In genomic region chr12:123937707-123938600, GRCh38 we compare ENCODE assay signal across 9 cellular contexts. TPM values are rescaled to one million over a fixed set of nuclear protein-coding genes. Genes with fewer than 3 reads are reported as not detected.
DNase-seq lines count a peak whose midpoint lies in the region; ATAC-seq and TF ChIP-seq lines count a peak whose summit lies in the region.
"Had no signal": no experiment of that assay in that cellular context is flagged by ENCODE, and none has a peak within 500 bp of the region (broad histone marks: within the 10 kb centered on the region; RNA-seq: fewer than 3 reads in every experiment).

No MANE protein-coding gene starts in this region.

- no peaks in the 10 kb centered on the region for H3K9me3 Mint-ChIP-seq in CD8-positive, alpha-beta T cell
- no peaks in the 10 kb centered on the region for H3K9me3 Mint-ChIP-seq in activated B cell treated with CpG ODN at 0.5 μM for 24 hours

- H3K27ac Mint-ChIP-seq in CD8-positive, alpha-beta T cell: peak overlapping the region; percentile 84
- peak overlapping the region; percentile 5 for H3K27ac Mint-ChIP-seq in activated B cell treated with CpG ODN at 0.5 μM for 24 hours

- no peak for TF ChIP-seq CTCF in CD8-positive, alpha-beta T cell (IDR thresholded peaks at IDR 0.05)
- TF ChIP-seq CTCF in activated B cell treated with CpG ODN at 0.5 μM for 24 hours (IDR thresholded peaks at IDR 0.05) (no peak), retinal pigment epithelial cell (conservative IDR thresholded peaks at IDR 0.05; ENCODE audit: low read depth, low read length) (no peak), SK-N-SH (IDR thresholded peaks at IDR 0.05) (no peak)

- CTCF ChIA-PET in CD8-positive, alpha-beta T cell (lab: Charles Lee): interaction anchor here (0.8 to 1.9 kb wide), 5 partner anchors 8 to 34 kb away, joined by 3 to 12 read pairs (median 4); no protein-coding TSS in a partner anchor
- CTCF ChIA-PET in activated B cell treated with CpG ODN at 0.5 μM for 24 hours (lab: Charles Lee): no interaction called here
- CTCF ChIA-PET in SK-N-SH (lab: Yijun Ruan, JAX): interaction anchor here (0.6 to 1.8 kb wide), 7 partner anchors 10 to 33 kb away, joined by 3 to 7 read pairs (median 4); no protein-coding TSS in a partner anchor

- no peak for TF ChIP-seq EP300 in SK-N-SH (IDR thresholded peaks at IDR 0.05; ENCODE audit: borderline replicate concordance in 1 of 2, low read depth in 1 of 2, low read length in 1 of 2)

- H3K27me3 ChIP-seq in CD8-positive, alpha-beta T cell (ENCODE audit: insufficient read depth, low read length): no peaks in the 10 kb centered on the region
- H3K27me3 ChIP-seq in SK-N-SH (ENCODE audit: insufficient read depth): no peaks in the 10 kb centered on the region

- POLR2A ChIA-PET in CD8-positive, alpha-beta T cell (lab: Charles Lee): interaction anchor here (0.7 to 1.6 kb wide), 3 partner anchors 13 to 38 kb away, joined by 3 to 6 read pairs (median 4); no protein-coding TSS in a partner anchor
- POLR2A ChIA-PET in activated B cell treated with CpG ODN at 0.5 μM for 24 hours (lab: Charles Lee): no interaction called here
- POLR2A ChIA-PET in SK-N-SH (lab: Yijun Ruan, JAX): no interaction called here

- WGBS in SK-N-SH (ENCODE audit: low lambda C conversion rate): 91% methylated on average over 16 of the region's 16 CpGs

- H3K4me3 Mint-ChIP-seq in CD8-positive, alpha-beta T cell: peak overlapping the region; percentile 72
- peak overlapping the region; percentile 21 for H3K4me3 Mint-ChIP-seq in activated B cell treated with CpG ODN at 0.5 μM for 24 hours

- no peak overlapping the region for H3K4me2 ChIP-seq in SK-N-SH

- H3K9me3 ChIP-seq in CD8-positive, alpha-beta T cell (ENCODE audit: low read length): no peaks in the 10 kb centered on the region
- H3K9me3 ChIP-seq in SK-N-SH: no peaks in the 10 kb centered on the region

- ATAC-seq in CD8-positive, alpha-beta T cell: peak; percentile 92
- ATAC-seq in activated B cell treated with CpG ODN at 0.5 μM for 24 hours (ENCODE audit: low read depth) (peak; percentile 74), HG02938 (IDR thresholded peaks at IDR 0.05; ENCODE audit: unreplicated experiment) (no peak)

- peak overlapping the region; percentile 44 for H3K4me3 ChIP-seq in CD8-positive, alpha-beta T cell (ENCODE audit: low read depth, low read length)
- H3K4me3 ChIP-seq in retinal pigment epithelial cell (ENCODE audit: low read length) (no peak overlapping the region), SK-N-SH (ENCODE audit: low read depth in 2 of 2, low read length in 1 of 2) (no peak overlapping the region)

- intact Hi-C loops in CD8-positive, alpha-beta T cell (cut with DNase I, micrococcal nuclease): loop anchor here (2.0 kb wide), 2 partner anchors 33 to 35 kb away; partner anchors contain the start of genes CCDC92 (in 1 of the 2) and ZNF664 (in 1 of the 2)
- intact Hi-C loops in activated B cell treated with CpG ODN at 0.5 μM for 24 hours (cut with micrococcal nuclease): no loop called here

- H3K9me2 ChIP-seq in SK-N-SH: no peaks in the 10 kb centered on the region

- peak in 6 of 7 experiments; percentile 39 to 75 (median 57) for DNase-seq in CD8-positive, alpha-beta T cell
- DNase-seq in activated B cell treated with CpG ODN at 0.5 μM for 24 hours: no peak
- peak; percentile 55 for DNase-seq in astrocyte of the hippocampus (ENCODE audit: low read depth, low spot score)
- peak; percentile 27 for DNase-seq in retinal pigment epithelial cell (ENCODE audit: low read depth)
- DNase-seq in foreskin melanocyte: no peak
- DNase-seq in SK-N-SH: no peak
- DNase-seq in hepatic stellate cell (ENCODE audit: low spot score): no peak
- DNase-seq: NCI-H524 had no signal

- H3K27me3 Mint-ChIP-seq in CD8-positive, alpha-beta T cell (ENCODE audit: low read depth): no peaks in the 10 kb centered on the region
- H3K27me3 Mint-ChIP-seq in activated B cell treated with CpG ODN at 0.5 μM for 24 hours: no peaks in the 10 kb centered on the region

- H4K20me1 ChIP-seq in SK-N-SH (ENCODE audit: insufficient read depth): no peaks in the 10 kb centered on the region

- H3K4me1 Mint-ChIP-seq in CD8-positive, alpha-beta T cell (ENCODE audit: low read depth): peaks cover 36% of the 10 kb centered on the region
- H3K4me1 Mint-ChIP-seq in activated B cell treated with CpG ODN at 0.5 μM for 24 hours: peaks cover 24% of the 10 kb centered on the region

- TF ChIP-seq RAD21 in SK-N-SH (IDR thresholded peaks at IDR 0.05; ENCODE audit: low read length): no peak

- no peaks in the 10 kb centered on the region for H3K36me3 ChIP-seq in CD8-positive, alpha-beta T cell (ENCODE audit: insufficient read depth, low read length)
- H3K36me3 ChIP-seq in SK-N-SH (replicated peaks in 1 of 2; ENCODE audit: control insufficient read depth in 1 of 2, insufficient read depth in 2 of 2, low read length in 1 of 2): peaks cover 15 to 53% of the 10 kb centered on the region in 2 experiments

- H3K79me2 ChIP-seq in SK-N-SH (ENCODE audit: insufficient read depth): no peaks in the 10 kb centered on the region

- no peak overlapping the region for H3K9ac ChIP-seq in SK-N-SH

- H3K27ac ChIP-seq in CD8-positive, alpha-beta T cell (ENCODE audit: low read depth, low read length): peak overlapping the region; percentile 55
- H3K27ac ChIP-seq in SK-N-SH (ENCODE audit: low read depth in 2 of 2, low read length in 1 of 2): no peak overlapping the region

- no peaks in the 10 kb centered on the region for H3F3A ChIP-seq in SK-N-SH (replicated peaks; ENCODE audit: insufficient read depth)

- peaks cover 30% of the 10 kb centered on the region for H3K36me3 Mint-ChIP-seq in CD8-positive, alpha-beta T cell
- peaks cover 37% of the 10 kb centered on the region for H3K36me3 Mint-ChIP-seq in activated B cell treated with CpG ODN at 0.5 μM for 24 hours (ENCODE audit: low read depth)

- H3K4me1 ChIP-seq in CD8-positive, alpha-beta T cell (ENCODE audit: insufficient read depth, low read length): peaks cover 37% of the 10 kb centered on the region
- H3K4me1 ChIP-seq in SK-N-SH (ENCODE audit: control insufficient read depth in 1 of 2, insufficient read depth in 2 of 2, low read depth in 1 of 2, low read length in 1 of 2): no peaks in the 10 kb centered on the region

- no peak overlapping the region for H2AFZ ChIP-seq in SK-N-SH (ENCODE audit: low read depth)

TF ChIP-seq in SK-N-SH, 30 proteins besides CTCF, POLR2A, EP300 and RAD21:
- no peak for TF ChIP-seq MXI1 (IDR thresholded peaks at IDR 0.05; ENCODE audit: low read depth, low read length)
- TF ChIP-seq GATA2 (CRISPR knock-in tag; IDR thresholded peaks at IDR 0.05): no peak
- TF ChIP-seq SIN3A (IDR thresholded peaks at IDR 0.05; ENCODE audit: borderline replicate concordance, low read depth, low read length): no peak
- TF ChIP-seq, protein P1, sequence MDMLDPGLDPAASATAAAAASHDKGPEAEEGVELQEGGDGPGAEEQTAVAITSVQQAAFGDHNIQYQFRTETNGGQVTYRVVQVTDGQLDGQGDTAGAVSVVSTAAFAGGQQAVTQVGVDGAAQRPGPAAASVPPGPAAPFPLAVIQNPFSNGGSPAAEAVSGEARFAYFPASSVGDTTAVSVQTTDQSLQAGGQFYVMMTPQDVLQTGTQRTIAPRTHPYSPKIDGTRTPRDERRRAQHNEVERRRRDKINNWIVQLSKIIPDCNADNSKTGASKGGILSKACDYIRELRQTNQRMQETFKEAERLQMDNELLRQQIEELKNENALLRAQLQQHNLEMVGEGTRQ (IDR thresholded peaks at IDR 0.05; ENCODE audit: borderline replicate concordance, low read depth, low read length): no peak
- TF ChIP-seq, protein P2, sequence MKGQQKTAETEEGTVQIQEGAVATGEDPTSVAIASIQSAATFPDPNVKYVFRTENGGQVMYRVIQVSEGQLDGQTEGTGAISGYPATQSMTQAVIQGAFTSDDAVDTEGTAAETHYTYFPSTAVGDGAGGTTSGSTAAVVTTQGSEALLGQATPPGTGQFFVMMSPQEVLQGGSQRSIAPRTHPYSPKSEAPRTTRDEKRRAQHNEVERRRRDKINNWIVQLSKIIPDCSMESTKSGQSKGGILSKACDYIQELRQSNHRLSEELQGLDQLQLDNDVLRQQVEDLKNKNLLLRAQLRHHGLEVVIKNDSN (IDR thresholded peaks at IDR 0.05; ENCODE audit: borderline replicate concordance, low read depth): no peak
- TF ChIP-seq FOXJ3 (CRISPR knock-in tag; IDR thresholded peaks at IDR 0.05): no peak
- no peak for TF ChIP-seq TCF12 (IDR thresholded peaks at IDR 0.05)
- TF ChIP-seq RCOR1 (IDR thresholded peaks at IDR 0.05; ENCODE audit: low read length): no peak
- no peak for TF ChIP-seq CHD2 (IDR thresholded peaks at IDR 0.05; ENCODE audit: low read length, partially characterized antibody)

RNA-seq across cellular contexts. Expression of gene CCDC92, which starts 34.7 kb away (rescaled TPM):
- total RNA-seq in CD8-positive, alpha-beta T cell: 1 to 10 TPM; 6.9 to 8.1 TPM
- 21.5 and 23.7 TPM in 2 replicates for total RNA-seq in activated B cell treated with CpG ODN at 0.5 μM for 24 hours
- 34.8 and 53.5 TPM in 2 replicates for polyA plus RNA-seq in SK-N-SH (2012; rRNA removed)
- 46.3 and 53.9 TPM in 2 replicates for polyA plus RNA-seq in SK-N-SH (2012; cell fraction: cytosol; rRNA removed)
- polyA plus RNA-seq in SK-N-SH (2012; cell fraction: nucleus; rRNA removed): 55.0 and 60.5 TPM in 2 replicates

RNA-seq across cellular contexts. Expression of gene ZNF664, which starts 35.1 kb away (rescaled TPM):
- total RNA-seq in CD8-positive, alpha-beta T cell: 10 to 100 TPM; 14.2 to 17.9 TPM
- total RNA-seq in activated B cell treated with CpG ODN at 0.5 μM for 24 hours: 35.6 and 40.7 TPM in 2 replicates
- polyA plus RNA-seq in SK-N-SH (2012; rRNA removed): 34.9 and 51.0 TPM in 2 replicates
- polyA plus RNA-seq in SK-N-SH (2012; cell fraction: cytosol; rRNA removed): 54.8 and 55.1 TPM in 2 replicates
- polyA plus RNA-seq in SK-N-SH (2012; cell fraction: nucleus; rRNA removed): 34.9 and 41.5 TPM in 2 replicates

Comparison
In these comparisons a context has a peak if more than half of its experiments do, and no peak if none do; other contexts are left out.
1. DNase-seq: peak in CD8-positive, alpha-beta T cell (6 of 7), astrocyte of the hippocampus (single experiment) and retinal pigment epithelial cell (single experiment); none in activated B cell treated with CpG ODN at 0.5 μM for 24 hours (single experiment), foreskin melanocyte (single experiment), SK-N-SH (single experiment) and hepatic stellate cell (single experiment).